In the genomic region with DNA sequence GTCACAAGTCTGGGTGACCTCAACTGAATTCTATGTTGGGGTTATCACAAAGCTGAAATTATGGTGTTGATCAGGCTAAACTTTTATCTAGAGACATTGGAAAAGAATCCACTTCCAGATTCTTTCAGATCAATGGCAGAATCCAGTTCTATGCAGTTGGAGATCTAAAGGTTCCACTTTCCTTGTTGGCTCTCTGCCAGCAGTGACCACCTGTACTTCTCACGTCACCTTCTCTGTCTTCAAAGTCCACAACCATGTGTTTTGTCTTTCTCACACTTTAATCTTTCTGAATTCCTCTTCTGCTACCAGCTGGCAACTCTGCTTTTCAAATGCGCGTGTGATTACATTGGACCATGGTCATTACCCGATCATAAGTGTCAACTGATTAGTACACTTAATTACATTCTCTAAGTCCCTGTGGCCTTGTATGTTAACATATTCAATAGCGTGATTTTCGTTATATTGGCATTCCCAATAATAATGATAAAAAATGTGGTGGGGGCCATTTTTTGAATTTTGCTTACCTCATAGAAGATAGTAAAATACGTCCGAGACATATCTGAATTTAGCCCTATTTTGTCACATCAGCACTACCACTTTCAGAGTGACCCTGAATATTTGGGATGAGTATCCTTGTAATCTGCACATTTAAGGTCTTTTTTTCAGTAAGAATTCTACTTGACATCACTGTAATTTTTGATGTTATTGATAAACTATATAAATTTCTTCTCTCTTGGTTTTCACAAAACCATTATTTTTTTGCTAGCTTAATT, we compare ENCODE assay signal across 34 cellular contexts.
"Had no signal": no experiment of that assay in that cellular context is flagged by ENCODE, and none has a peak within 500 bp of the region (broad histone marks: within the 10 kb centered on the region; RNA-seq: fewer than 3 reads in every experiment).

No MANE protein-coding gene starts in this region.

- H3K4me3 ChIP-seq: adrenal gland, body of pancreas, breast epithelium had no signal

- FAIRE-seq: astrocyte, colon, TTC549 had no signal

- DNase-seq: activated B cell treated with CpG ODN at 0.5 μM for 24 hours; activated CD4-positive, alpha-beta memory T cell treated with anti-CD3 and anti-CD28 coated beads for 36 hours; activated CD4-positive, alpha-beta T cell treated with anti-CD3 and anti-CD28 coated beads for 4 hours; activated CD4-positive, alpha-beta T cell treated with anti-CD3 and anti-CD28 coated beads, Interleukin-2, amount 10 ng/mL, durations not matched to agents 24 days and 14 days; activated CD4-positive, alpha-beta T cell treated with anti-CD3 and anti-CD28 coated beads, Interleukin-2, amount 50 U/mL, for 1 hour; activated CD4-positive, alpha-beta T cell treated with anti-CD3 and anti-CD28 coated beads, Interleukin-2, amount 50 U/mL, for 4 hours; activated CD4-positive, CD25-positive, alpha-beta regulatory T cell treated with anti-CD3 and anti-CD28 coated beads, Interleukin-2, amount 50 U/mL, for 72 hours; activated CD8-positive, alpha-beta memory T cell treated with anti-CD3 and anti-CD28 coated beads, Interleukin-2, amount 50 U/mL, for 4 hours; activated CD8-positive, alpha-beta T cell treated with anti-CD3 and anti-CD28 coated beads for 36 hours; activated effector memory CD4-positive, alpha-beta T cell treated with anti-CD3 and anti-CD28 coated beads, Interleukin-2, amount 50 U/mL, for 16 hours; activated gamma-delta T cell treated with Interleukin-2 at 50 U/mL for 16 hours; activated naive CD4-positive, alpha-beta T cell; activated naive CD4-positive, alpha-beta T cell treated with anti-CD3 and anti-CD28 coated beads for 36 hours; activated naive CD4-positive, alpha-beta T cell treated with anti-CD3 and anti-CD28 coated beads, Interleukin-2, amount 50 U/mL, for 16 hours; activated naive CD8-positive, alpha-beta T cell treated with anti-CD3 and anti-CD28 coated beads for 36 hours; activated T-cell treated with anti-CD3 and anti-CD28 coated beads for 4 hours; activated T-cell treated with anti-CD3 and anti-CD28 coated beads, Interleukin-2, amount 50 U/mL, for 1 hour; activated T-cell treated with anti-CD3 and anti-CD28 coated beads, Interleukin-2, amount 50 U/mL, for 4 hours; activated T-cell treated with anti-CD3 and anti-CD28 coated beads, Interleukin-2, amount 50 U/mL, for 72 hours; adrenal gland; amniotic stem cell; aorta; body of pancreas; brain microvascular endothelial cell; central memory CD4-positive, alpha-beta T cell; T-helper 2 cell; T-helper 9 cell had no signal

- H3K27ac ChIP-seq: adrenal gland, body of pancreas, brain microvascular endothelial cell, breast epithelium, VCaP had no signal

- H3K4me1 ChIP-seq: adrenal gland, body of pancreas, breast epithelium had no signal

- H3K9me3 ChIP-seq: adrenal gland, body of pancreas, breast epithelium had no signal

- ATAC-seq: activated CD8-positive, alpha-beta T cell treated with anti-CD3 and anti-CD28 coated beads for 36 hours; activated naive CD4-positive, alpha-beta T cell treated with anti-CD3 and anti-CD28 coated beads, Interleukin-2, amount 50 U/mL, for 72 hours; activated T-cell treated with anti-CD3 and anti-CD28 coated beads, Interleukin-2, amount 50 U/mL, for 4 hours; activated T-cell treated with anti-CD3 and anti-CD28 coated beads, Interleukin-2, amount 50 U/mL, for 72 hours; activated T-helper 17 cell treated with anti-CD3 and anti-CD28 coated beads, Interleukin-2, amount 50 U/mL, for 72 hours; body of pancreas had no signal
